Comparison of ENCODE assay signal across 16 cellular contexts in the genomic region with DNA sequence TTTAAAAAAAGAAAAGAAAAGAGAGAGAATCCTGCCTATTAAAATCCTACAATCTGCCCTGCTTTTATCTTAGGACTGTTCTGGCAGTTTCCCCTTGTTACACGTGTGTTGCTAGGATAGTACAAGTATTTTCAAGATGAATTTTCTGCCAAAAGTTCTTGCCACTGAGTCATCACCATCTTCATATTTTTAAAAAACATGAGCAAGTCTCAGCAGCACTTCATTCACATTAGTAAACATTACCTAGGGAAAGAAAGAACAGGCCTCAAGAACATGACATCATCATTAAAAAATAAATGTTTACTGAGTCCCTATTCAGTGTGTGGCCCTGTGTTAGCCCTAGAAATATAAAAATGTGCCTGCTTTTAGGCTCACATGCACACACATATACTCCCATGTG. TPM values are rescaled to one million over a fixed set of nuclear protein-coding genes. Genes with fewer than 3 reads are reported as not detected.
DNase-seq lines count a peak whose midpoint lies in the region; ATAC-seq and TF ChIP-seq lines count a peak whose summit lies in the region.
"Had no signal": no experiment of that assay in that cellular context is flagged by ENCODE, and none has a peak within 500 bp of the region (broad histone marks: within the 10 kb centered on the region; RNA-seq: fewer than 3 reads in every experiment).

No MANE protein-coding gene starts in this region.

- no peaks in the 10 kb centered on the region for H3K4me1 Mint-ChIP-seq in activated T-helper 17 cell treated with anti-CD3 and anti-CD28 coated beads, Interleukin-2, amount 50 U/mL, for 72 hours
- H3K4me1 Mint-ChIP-seq: naive B cell had no signal

- no peak overlapping the region for H3K4ac ChIP-seq in mesenchymal stem cell (ENCODE audit: low read depth in 1 of 2, low read length in 2 of 2)

- peak; percentile 5 for ATAC-seq in activated T-helper 17 cell treated with anti-CD3 and anti-CD28 coated beads, Interleukin-2, amount 50 U/mL, for 72 hours (replicated peaks)
- peak; percentile 54 for ATAC-seq in esophagus mucosa
- ATAC-seq in HG02623 (IDR thresholded peaks at IDR 0.05; ENCODE audit: unreplicated experiment), result no peak
- no peak for ATAC-seq in HG02678 (IDR thresholded peaks at IDR 0.05; ENCODE audit: unreplicated experiment)
- ATAC-seq: CD8-positive, alpha-beta T cell; left colon had no signal

- no peak overlapping the region for H4K91ac ChIP-seq in mesenchymal stem cell (ENCODE audit: low read length)

- no peak overlapping the region for H3K27ac ChIP-seq in mesenchymal stem cell (ENCODE audit: low read length, poor library complexity, severe bottlenecking)
- H3K27ac ChIP-seq in caudate nucleus (ENCODE audit: low read depth, low read length), result no peak overlapping the region

- no peak overlapping the region for H3K4me2 ChIP-seq in mesenchymal stem cell (ENCODE audit: low read length, poor library complexity, severe bottlenecking)

- no peak overlapping the region for H2BK5ac ChIP-seq in mesenchymal stem cell (ENCODE audit: low read depth, low read length, poor library complexity, severe bottlenecking)

- no peaks in the 10 kb centered on the region for H3K9me3 ChIP-seq in mesenchymal stem cell (ENCODE audit: control insufficient read depth, low read length)

- H3K4me3 ChIP-seq in BJ (ENCODE audit: low read depth, low read length) (no peak overlapping the region), mesenchymal stem cell (ENCODE audit: insufficient read depth in 1 of 2, low read depth in 1 of 2, low read length in 2 of 2) (no peak overlapping the region)

- no peak for TF ChIP-seq CTCF in BJ (IDR thresholded peaks at IDR 0.05; ENCODE audit: insufficient read depth, low read depth, low read length)

- H2BK12ac ChIP-seq in mesenchymal stem cell (ENCODE audit: low read length in 2 of 2), result no peak overlapping the region

- no peak overlapping the region for H2AFZ ChIP-seq in mesenchymal stem cell (ENCODE audit: low read depth, low read length)

- DNase-seq in BJ (ENCODE audit: low read depth), result peak; percentile 3
- peak; percentile 43 for DNase-seq in mesenchymal stem cell
- DNase-seq in NCI-H187 (lab: John Stamatoyannopoulos, UW), result no peak
- no peak for DNase-seq in caudate nucleus (lab: John Stamatoyannopoulos, UW)
- DNase-seq: activated CD4-positive, alpha-beta T cell treated with anti-CD3 and anti-CD28 coated beads, Interleukin-2, amount 50 U/mL, for 48 hours; aorta; CD8-positive, alpha-beta T cell; KBM-7; left colon; naive B cell; NCI-H1436; NCI-H446 had no signal

- H3K4me3 Mint-ChIP-seq in activated T-helper 17 cell treated with anti-CD3 and anti-CD28 coated beads, Interleukin-2, amount 50 U/mL, for 72 hours, result no peak overlapping the region
- H3K4me3 Mint-ChIP-seq: CD8-positive, alpha-beta T cell; naive B cell had no signal

- H2BK15ac ChIP-seq in mesenchymal stem cell (ENCODE audit: low read depth, poor library complexity, severe bottlenecking), result no peak overlapping the region

- H2BK120ac ChIP-seq in mesenchymal stem cell (ENCODE audit: low read depth, low read length), result no peak overlapping the region

- H3K36me3 Mint-ChIP-seq in activated T-helper 17 cell treated with anti-CD3 and anti-CD28 coated beads, Interleukin-2, amount 50 U/mL, for 72 hours (ENCODE audit: low read depth), result no peaks in the 10 kb centered on the region
- H3K36me3 Mint-ChIP-seq: CD8-positive, alpha-beta T cell; naive B cell had no signal

- no peak overlapping the region for H3K14ac ChIP-seq in mesenchymal stem cell (ENCODE audit: low read length in 2 of 2)

- H2AK5ac ChIP-seq in mesenchymal stem cell (ENCODE audit: low read length, severe bottlenecking), result no peak overlapping the region

- CTCF ChIA-PET in BJ (lab: Yijun Ruan, JAX), result no interaction called here

- H3K79me1 ChIP-seq in mesenchymal stem cell (replicated peaks; ENCODE audit: low read length, poor library complexity, severe bottlenecking), result no peaks in the 10 kb centered on the region

- H3K27me3 Mint-ChIP-seq in activated T-helper 17 cell treated with anti-CD3 and anti-CD28 coated beads, Interleukin-2, amount 50 U/mL, for 72 hours, result peaks cover 4% of the 10 kb centered on the region

- no peak overlapping the region for H3K18ac ChIP-seq in mesenchymal stem cell (ENCODE audit: low read depth in 1 of 2, low read length in 2 of 2)

- no peaks in the 10 kb centered on the region for H3K4me1 ChIP-seq in mesenchymal stem cell (ENCODE audit: control insufficient read depth, insufficient read depth, low read depth, low read length)

- no peak overlapping the region for H3K23ac ChIP-seq in mesenchymal stem cell (ENCODE audit: low read length in 2 of 2)

- POLR2A ChIA-PET in BJ (lab: Charles Lee), result no interaction called here

- no peaks in the 10 kb centered on the region for H3K36me3 ChIP-seq in BJ (ENCODE audit: control insufficient read depth, insufficient read depth, low read length)
- H3K36me3 ChIP-seq in mesenchymal stem cell (ENCODE audit: control insufficient read depth in 1 of 2, insufficient read depth in 2 of 2, low read depth in 1 of 2, low read length in 2 of 2), result no peaks in the 10 kb centered on the region

- no peaks in the 10 kb centered on the region for H3K27me3 ChIP-seq in BJ (ENCODE audit: control insufficient read depth, insufficient read depth, low read length)
- no peaks in the 10 kb centered on the region for H3K27me3 ChIP-seq in mesenchymal stem cell (ENCODE audit: control insufficient read depth in 1 of 2, insufficient read depth in 1 of 2, low read length in 2 of 2)

- no CpG with 5 or more reads among the region's 1 CpG for WGBS in mesenchymal stem cell

- H4K8ac ChIP-seq in mesenchymal stem cell (ENCODE audit: low read length), result no peak overlapping the region

- no peaks in the 10 kb centered on the region for H3K9me3 Mint-ChIP-seq in activated T-helper 17 cell treated with anti-CD3 and anti-CD28 coated beads, Interleukin-2, amount 50 U/mL, for 72 hours
- H3K9me3 Mint-ChIP-seq: CD8-positive, alpha-beta T cell; naive B cell had no signal

- H3K27ac Mint-ChIP-seq in activated T-helper 17 cell treated with anti-CD3 and anti-CD28 coated beads, Interleukin-2, amount 50 U/mL, for 72 hours, result peak overlapping the region; percentile 24
- H3K27ac Mint-ChIP-seq: CD8-positive, alpha-beta T cell; naive B cell had no signal

- peak overlapping the region; percentile 19 for H3K9ac ChIP-seq in mesenchymal stem cell (ENCODE audit: low read length)

RNA-seq across cellular contexts. Expression of a gene that starts 18.6 kb away (rescaled TPM):
- not detected in 2 replicates for polyA plus RNA-seq in BJ (2011; rRNA removed)
- polyA minus RNA-seq in BJ (2011; rRNA and poly(A)+ RNA removed), result not detected in 2 replicates
- under 1 TPM in 1 of 2 donors, not detected in 1; 0.15 TPM for total RNA-seq in activated T-helper 17 cell treated with anti-CD3 and anti-CD28 coated beads, Interleukin-2, amount 50 U/mL, for 72 hours
- 0.28 TPM for total RNA-seq in esophagus mucosa
- polyA plus RNA-seq in mesenchymal stem cell (2013, experiment 1 of 2), result 7.5 TPM
- 7.3 TPM for polyA plus RNA-seq in mesenchymal stem cell (2013, experiment 2 of 2)

Comparison
In these comparisons a context has a peak if more than half of its experiments do, and no peak if none do; other contexts are left out.
1. DNase-seq: peak in BJ (single experiment) and mesenchymal stem cell (single experiment); none in NCI-H187 (0 of 2) and caudate nucleus (0 of 61).
2. ATAC-seq: peak in activated T-helper 17 cell treated with anti-CD3 and anti-CD28 coated beads, Interleukin-2, amount 50 U/mL, for 72 hours (single experiment) and esophagus mucosa (single experiment); none in HG02623 (single experiment) and HG02678 (single experiment).